Comparison of ENCODE assay signal across 2 cellular contexts in the genomic region with DNA sequence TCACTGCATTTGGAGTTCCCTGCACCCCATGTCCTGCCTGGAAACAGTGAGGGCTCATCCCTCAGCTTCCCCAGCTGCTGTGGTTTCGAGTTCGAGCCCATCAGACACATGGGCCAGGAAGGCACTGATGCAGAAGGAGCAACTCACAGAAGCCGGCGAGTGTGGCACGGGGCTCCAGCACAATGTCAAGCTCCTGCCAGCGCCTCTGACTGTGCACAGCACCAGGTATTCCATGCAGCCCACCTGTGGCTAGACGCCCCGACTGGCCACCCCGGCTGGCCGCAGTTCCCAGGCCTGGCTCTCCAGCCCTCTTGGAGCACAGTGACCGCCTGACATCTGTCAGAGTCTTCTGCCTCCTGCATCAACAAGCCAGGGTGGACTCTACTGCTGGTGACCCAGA.
TF ChIP-seq lines count a peak whose summit lies in the region.

No MANE protein-coding gene starts in this region.

TF ChIP-seq in HepG2, 621 proteins besides CTCF, POLR2A, EP300 and RAD21:
- TF ChIP-seq, protein P1, sequence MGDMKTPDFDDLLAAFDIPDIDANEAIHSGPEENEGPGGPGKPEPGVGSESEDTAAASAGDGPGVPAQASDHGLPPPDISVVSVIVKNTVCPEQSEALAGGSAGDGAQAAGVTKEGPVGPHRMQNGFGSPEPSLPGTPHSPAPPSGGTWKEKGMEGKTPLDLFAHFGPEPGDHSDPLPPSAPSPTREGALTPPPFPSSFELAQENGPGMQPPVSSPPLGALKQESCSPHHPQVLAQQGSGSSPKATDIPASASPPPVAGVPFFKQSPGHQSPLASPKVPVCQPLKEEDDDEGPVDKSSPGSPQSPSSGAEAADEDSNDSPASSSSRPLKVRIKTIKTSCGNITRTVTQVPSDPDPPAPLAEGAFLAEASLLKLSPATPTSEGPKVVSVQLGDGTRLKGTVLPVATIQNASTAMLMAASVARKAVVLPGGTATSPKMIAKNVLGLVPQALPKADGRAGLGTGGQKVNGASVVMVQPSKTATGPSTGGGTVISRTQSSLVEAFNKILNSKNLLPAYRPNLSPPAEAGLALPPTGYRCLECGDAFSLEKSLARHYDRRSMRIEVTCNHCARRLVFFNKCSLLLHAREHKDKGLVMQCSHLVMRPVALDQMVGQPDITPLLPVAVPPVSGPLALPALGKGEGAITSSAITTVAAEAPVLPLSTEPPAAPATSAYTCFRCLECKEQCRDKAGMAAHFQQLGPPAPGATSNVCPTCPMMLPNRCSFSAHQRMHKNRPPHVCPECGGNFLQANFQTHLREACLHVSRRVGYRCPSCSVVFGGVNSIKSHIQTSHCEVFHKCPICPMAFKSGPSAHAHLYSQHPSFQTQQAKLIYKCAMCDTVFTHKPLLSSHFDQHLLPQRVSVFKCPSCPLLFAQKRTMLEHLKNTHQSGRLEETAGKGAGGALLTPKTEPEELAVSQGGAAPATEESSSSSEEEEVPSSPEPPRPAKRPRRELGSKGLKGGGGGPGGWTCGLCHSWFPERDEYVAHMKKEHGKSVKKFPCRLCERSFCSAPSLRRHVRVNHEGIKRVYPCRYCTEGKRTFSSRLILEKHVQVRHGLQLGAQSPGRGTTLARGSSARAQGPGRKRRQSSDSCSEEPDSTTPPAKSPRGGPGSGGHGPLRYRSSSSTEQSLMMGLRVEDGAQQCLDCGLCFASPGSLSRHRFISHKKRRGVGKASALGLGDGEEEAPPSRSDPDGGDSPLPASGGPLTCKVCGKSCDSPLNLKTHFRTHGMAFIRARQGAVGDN (CRISPR knock-in tag; IDR thresholded peaks at IDR 0.05): peak; percentile 30; the same call in 1 of the 2 replicates
- TF ChIP-seq GTF2F1 (IDR thresholded peaks at IDR 0.05; ENCODE audit: low read length): no peak

TF ChIP-seq in H1, 55 proteins besides CTCF, POLR2A, EP300 and RAD21:
- TF ChIP-seq FOSL1 (IDR thresholded peaks at IDR 0.05; ENCODE audit: insufficient read depth, low read depth, low read length) (no peak), GABPA (IDR thresholded peaks at IDR 0.05; ENCODE audit: borderline replicate concordance, insufficient read depth, low read length) (no peak), CHD1 (IDR thresholded peaks at IDR 0.05; ENCODE audit: low read depth, low read length) (no peak), MAFK (IDR thresholded peaks at IDR 0.05; ENCODE audit: low read depth, low read length) (no peak), HDAC2 (IDR thresholded peaks at IDR 0.05; ENCODE audit: borderline replicate concordance in 1 of 2, low read depth in 2 of 2, low read length in 2 of 2) (no peak), CHD2 (IDR thresholded peaks at IDR 0.05; ENCODE audit: low read length) (no peak), RBBP5 (IDR thresholded peaks at IDR 0.05; ENCODE audit: borderline replicate concordance, low read depth, low read length) (no peak)
- TF ChIP-seq, protein P2, sequence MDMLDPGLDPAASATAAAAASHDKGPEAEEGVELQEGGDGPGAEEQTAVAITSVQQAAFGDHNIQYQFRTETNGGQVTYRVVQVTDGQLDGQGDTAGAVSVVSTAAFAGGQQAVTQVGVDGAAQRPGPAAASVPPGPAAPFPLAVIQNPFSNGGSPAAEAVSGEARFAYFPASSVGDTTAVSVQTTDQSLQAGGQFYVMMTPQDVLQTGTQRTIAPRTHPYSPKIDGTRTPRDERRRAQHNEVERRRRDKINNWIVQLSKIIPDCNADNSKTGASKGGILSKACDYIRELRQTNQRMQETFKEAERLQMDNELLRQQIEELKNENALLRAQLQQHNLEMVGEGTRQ (IDR thresholded peaks at IDR 0.05; ENCODE audit: low read length): no peak
- TF ChIP-seq, protein P3, sequence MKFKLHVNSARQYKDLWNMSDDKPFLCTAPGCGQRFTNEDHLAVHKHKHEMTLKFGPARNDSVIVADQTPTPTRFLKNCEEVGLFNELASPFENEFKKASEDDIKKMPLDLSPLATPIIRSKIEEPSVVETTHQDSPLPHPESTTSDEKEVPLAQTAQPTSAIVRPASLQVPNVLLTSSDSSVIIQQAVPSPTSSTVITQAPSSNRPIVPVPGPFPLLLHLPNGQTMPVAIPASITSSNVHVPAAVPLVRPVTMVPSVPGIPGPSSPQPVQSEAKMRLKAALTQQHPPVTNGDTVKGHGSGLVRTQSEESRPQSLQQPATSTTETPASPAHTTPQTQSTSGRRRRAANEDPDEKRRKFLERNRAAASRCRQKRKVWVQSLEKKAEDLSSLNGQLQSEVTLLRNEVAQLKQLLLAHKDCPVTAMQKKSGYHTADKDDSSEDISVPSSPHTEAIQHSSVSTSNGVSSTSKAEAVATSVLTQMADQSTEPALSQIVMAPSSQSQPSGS (IDR thresholded peaks at IDR 0.05; ENCODE audit: low read length): no peak
